ENCODE assay signal across 29 cellular contexts in genomic region chr5:150650713-150651000, GRCh38. TPM values are rescaled to one million over a fixed set of nuclear protein-coding genes. Genes with fewer than 3 reads are reported as not detected.
DNase-seq lines count a peak whose midpoint lies in the region; ATAC-seq and TF ChIP-seq lines count a peak whose summit lies in the region.
"Had no signal": no experiment of that assay in that cellular context is flagged by ENCODE, and none has a peak within 500 bp of the region (broad histone marks: within the 10 kb centered on the region; RNA-seq: fewer than 3 reads in every experiment).

No MANE protein-coding gene starts in this region.

- WGBS in heart left ventricle, 4 donors: 81 to 92% (median 84%) methylated on average over 9 to 10 of the region's 10 CpGs
- 63 to 83% methylated on average over 3 to 10 of the region's 10 CpGs for WGBS in endodermal cell (ENCODE audit: insufficient coverage in 1 of 2, insufficient read length in 1 of 2), 2 experiments

- peaks cover 19% of the 10 kb centered on the region for H3K4me1 Mint-ChIP-seq in endodermal cell
- peaks cover 42% of the 10 kb centered on the region for H3K4me1 Mint-ChIP-seq in neural progenitor cell
- H3K4me1 Mint-ChIP-seq in activated T-cell treated with anti-CD3 and anti-CD28 coated beads, Interleukin-2, amount 50 U/mL, for 72 hours (ENCODE audit: low read depth): no peaks in the 10 kb centered on the region
- H3K4me1 Mint-ChIP-seq: activated T-helper 17 cell treated with anti-CD3 and anti-CD28 coated beads, Interleukin-2, amount 50 U/mL, for 72 hours; CD8-positive, alpha-beta memory T cell had no signal

- intact Hi-C loops in heart left ventricle (cut with DNase I): loop anchor here in 7 of 10 donors (5.0 to 10.0 kb wide), 5 partner anchors 53 to 196 kb away; no protein-coding TSS in a partner anchor
- intact Hi-C loops in cardiac septum (cut with DNase I): no loop called here

- H3K9me3 ChIP-seq in heart left ventricle (no peaks in the 10 kb centered on the region), endodermal cell (ENCODE audit: control insufficient read depth, low read length) (no peaks in the 10 kb centered on the region), neural progenitor cell (ENCODE audit: low read depth) (no peaks in the 10 kb centered on the region), thoracic aorta (no peaks in the 10 kb centered on the region)
- H3K9me3 ChIP-seq: upper lobe of left lung had no signal

- H3K4me3 Mint-ChIP-seq in endodermal cell (no peak overlapping the region), neural progenitor cell (peak overlapping the region; percentile 43)
- no peak overlapping the region for H3K4me3 Mint-ChIP-seq in activated T-cell treated with anti-CD3 and anti-CD28 coated beads, Interleukin-2, amount 50 U/mL, for 72 hours
- H3K4me3 Mint-ChIP-seq: activated naive CD8-positive, alpha-beta T cell; activated T-helper 17 cell treated with anti-CD3 and anti-CD28 coated beads, Interleukin-2, amount 50 U/mL, for 72 hours; stimulated activated naive CD8-positive, alpha-beta T cell treated with anti-CD3 and anti-CD28 coated beads, Interleukin-15, Interleukin-2, amounts not matched to agents 100 ng/mL and 50 ng/mL, for 24 hours had no signal

- DNase-seq in heart left ventricle (peak in 1 of 5 donors; percentile 15), cardiac septum (ENCODE audit: low spot score) (no peak), endodermal cell (no peak), neural progenitor cell (ENCODE audit: low spot score) (no peak), thoracic aorta (ENCODE audit: low spot score) (no peak), UCSD-AML1 (lab: John Stamatoyannopoulos, UW; ENCODE audit: unreplicated experiment) (no peak)
- no peak for DNase-seq in activated T-cell treated with anti-CD3 and anti-CD28 coated beads, Interleukin-2, amount 50 U/mL, for 72 hours
- no peak for DNase-seq in NK-92 treated with Interleukin-12 subunit alpha and Interleukin-12 subunit beta, amount 100 ng/mL, for 24 hours (lab: John Stamatoyannopoulos, UW)
- DNase-seq: 8988T; activated CD4-positive, alpha-beta T cell treated with anti-CD3 and anti-CD28 coated beads, Interleukin-2, amount 50 U/mL, for 48 hours; activated CD8-positive, alpha-beta memory T cell treated with anti-CD3 and anti-CD28 coated beads, Interleukin-2, amount 50 U/mL, for 4 hours; CD8-positive, alpha-beta memory T cell; cerebellar nuclear complex; DMS153; effector CD4-positive, alpha-beta T cell; foreskin keratinocyte; hypothalamus; mammary epithelial cell; NCI-H1105; NCI-H2081 treated with DMSO at 0.1 percent for 48 hours; NCI-H82; stimulated activated CD4-positive, alpha-beta T cell treated with anti-CD3 and anti-CD28 coated beads, Interleukin-4, amount 100 ng/mL, for 4 hours; SW 1271 had no signal

- no peak overlapping the region for H2AFZ ChIP-seq in neural progenitor cell (replicated peaks)

- H3K27me3 Mint-ChIP-seq in endodermal cell (ENCODE audit: insufficient read depth) (peaks cover 2% of the 10 kb centered on the region), neural progenitor cell (ENCODE audit: insufficient read depth, low read depth) (peaks cover 7% of the 10 kb centered on the region)
- H3K27me3 Mint-ChIP-seq in activated T-cell treated with anti-CD3 and anti-CD28 coated beads, Interleukin-2, amount 50 U/mL, for 72 hours (ENCODE audit: low read depth): no peaks in the 10 kb centered on the region
- H3K27me3 Mint-ChIP-seq: activated naive CD8-positive, alpha-beta T cell; activated T-helper 17 cell treated with anti-CD3 and anti-CD28 coated beads, Interleukin-2, amount 50 U/mL, for 72 hours; stimulated activated naive CD8-positive, alpha-beta T cell treated with anti-CD3 and anti-CD28 coated beads, Interleukin-15, Interleukin-2, amounts not matched to agents 100 ng/mL and 50 ng/mL, for 24 hours had no signal

- H3K27me3 ChIP-seq in heart left ventricle: no peaks in the 10 kb centered on the region
- H3K27me3 ChIP-seq in endodermal cell (ENCODE audit: control insufficient read depth, insufficient read depth, low read length, poor library complexity, severe bottlenecking): no peaks in the 10 kb centered on the region
- no peaks in the 10 kb centered on the region for H3K27me3 ChIP-seq in neural progenitor cell
- no peaks in the 10 kb centered on the region for H3K27me3 ChIP-seq in thoracic aorta (replicated peaks; ENCODE audit: insufficient read depth)
- H3K27me3 ChIP-seq: foreskin keratinocyte, upper lobe of left lung had no signal

- H3K9me3 Mint-ChIP-seq in endodermal cell (no peaks in the 10 kb centered on the region), neural progenitor cell (no peaks in the 10 kb centered on the region)
- no peaks in the 10 kb centered on the region for H3K9me3 Mint-ChIP-seq in activated T-cell treated with anti-CD3 and anti-CD28 coated beads, Interleukin-2, amount 50 U/mL, for 72 hours
- H3K9me3 Mint-ChIP-seq: activated T-helper 17 cell treated with anti-CD3 and anti-CD28 coated beads, Interleukin-2, amount 50 U/mL, for 72 hours; CD8-positive, alpha-beta memory T cell; stimulated activated naive CD8-positive, alpha-beta T cell treated with anti-CD3 and anti-CD28 coated beads, Interleukin-15, Interleukin-2, amounts not matched to agents 100 ng/mL and 50 ng/mL, for 24 hours had no signal

- H3K27ac Mint-ChIP-seq in endodermal cell (peak overlapping the region; percentile 2), neural progenitor cell (peak overlapping the region; percentile 91)
- no peak overlapping the region for H3K27ac Mint-ChIP-seq in activated T-cell treated with anti-CD3 and anti-CD28 coated beads, Interleukin-2, amount 50 U/mL, for 72 hours
- H3K27ac Mint-ChIP-seq: activated naive CD8-positive, alpha-beta T cell; activated T-helper 17 cell treated with anti-CD3 and anti-CD28 coated beads, Interleukin-2, amount 50 U/mL, for 72 hours; CD8-positive, alpha-beta memory T cell; stimulated activated naive CD8-positive, alpha-beta T cell treated with anti-CD3 and anti-CD28 coated beads, Interleukin-15, Interleukin-2, amounts not matched to agents 100 ng/mL and 50 ng/mL, for 24 hours had no signal

- H3K79me2 ChIP-seq in neural progenitor cell (ENCODE audit: low read depth): no peaks in the 10 kb centered on the region

- TF ChIP-seq CTCF in heart left ventricle (IDR thresholded peaks at IDR 0.05): no peak
- TF ChIP-seq CTCF in endodermal cell (conservative IDR thresholded peaks at IDR 0.05): no peak
- TF ChIP-seq CTCF in neural progenitor cell (IDR thresholded peaks at IDR 0.05): no peak
- no peak for TF ChIP-seq CTCF in thoracic aorta (IDR thresholded peaks at IDR 0.05)

- ATAC-seq in heart left ventricle (no peak), thoracic aorta (ENCODE audit: insufficient number of reproducible peaks, low FRiP score, low read depth) (no peak)
- ATAC-seq in activated T-cell treated with anti-CD3 and anti-CD28 coated beads, Interleukin-2, amount 50 U/mL, for 72 hours (replicated peaks in 1 of 2): no peak
- ATAC-seq: activated T-helper 17 cell treated with anti-CD3 and anti-CD28 coated beads, Interleukin-2, amount 50 U/mL, for 72 hours; foreskin keratinocyte had no signal

- no peaks in the 10 kb centered on the region for H4K20me1 ChIP-seq in neural progenitor cell (ENCODE audit: low read depth)

- peaks cover 16% of the 10 kb centered on the region for H3F3A ChIP-seq in neural progenitor cell (ENCODE audit: low read depth)

- H3K9ac ChIP-seq in endodermal cell (ENCODE audit: extremely low read depth, low read length, poor library complexity, severe bottlenecking): no peak overlapping the region
- H3K9ac ChIP-seq in neural progenitor cell: no peak overlapping the region

- H3K4me2 ChIP-seq in neural progenitor cell: no peak overlapping the region

- H3K36me3 ChIP-seq in heart left ventricle (peaks cover 5 to 63% (median 39%) of the 10 kb centered on the region in 9 donors), endodermal cell (ENCODE audit: control insufficient read depth, insufficient read depth, low read length) (no peaks in the 10 kb centered on the region), neural progenitor cell (no peaks in the 10 kb centered on the region), thoracic aorta (peaks cover 43% of the 10 kb centered on the region)

- H3K36me3 Mint-ChIP-seq in endodermal cell (ENCODE audit: low read depth) (peaks cover 3% of the 10 kb centered on the region), neural progenitor cell (no peaks in the 10 kb centered on the region)
- H3K36me3 Mint-ChIP-seq in activated T-cell treated with anti-CD3 and anti-CD28 coated beads, Interleukin-2, amount 50 U/mL, for 72 hours (ENCODE audit: insufficient read depth in 2 of 2): no peaks in the 10 kb centered on the region
- H3K36me3 Mint-ChIP-seq: activated naive CD8-positive, alpha-beta T cell; CD8-positive, alpha-beta memory T cell had no signal

- H3K4me1 ChIP-seq in heart left ventricle (peaks cover 9 to 90% (median 77%) of the 10 kb centered on the region in 12 donors), endodermal cell (ENCODE audit: control insufficient read depth, insufficient read depth, low read length) (no peaks in the 10 kb centered on the region), neural progenitor cell (peaks cover 32% of the 10 kb centered on the region), thoracic aorta (ENCODE audit: control insufficient read depth in 1 of 2, low read depth in 2 of 2) (peaks cover 60 to 87% of the 10 kb centered on the region in 2 donors)
- H3K4me1 ChIP-seq: foreskin keratinocyte had no signal

- H3K4me3 ChIP-seq in heart left ventricle (no peak overlapping the region), endodermal cell (ENCODE audit: low read length) (no peak overlapping the region), neural progenitor cell (no peak overlapping the region), thoracic aorta (no peak overlapping the region)
- H3K4me3 ChIP-seq: upper lobe of left lung had no signal

- H3K27ac ChIP-seq in heart left ventricle (peak overlapping the region in 11 of 12 donors; percentile 58 to 100 (median 97)), endodermal cell (ENCODE audit: low read depth, low read length) (no peak overlapping the region), neural progenitor cell (no peak overlapping the region), thoracic aorta (peak overlapping the region; percentile 75 to 98)
- H3K27ac ChIP-seq: foreskin keratinocyte had no signal

- no peak for TF ChIP-seq POLR2A in heart left ventricle (IDR thresholded peaks at IDR 0.05)

RNA-seq across cellular contexts. Expression of gene SYNPO, which starts 10.2 kb away (rescaled TPM):
- total RNA-seq in heart left ventricle (100 to 1,000 TPM; 444 to 782 (median 590) TPM), cardiac septum (829 TPM), endodermal cell (1 to 10 TPM; 4.2 to 4.5 TPM), neural progenitor cell (ENCODE audit: low replicate concordance) (0.41 and 1.3 TPM in 2 replicates), thoracic aorta (100 to 1,000 TPM; 191 to 226 TPM)
- polyA plus RNA-seq in heart left ventricle: 100 to 1,000 TPM; 304 to 791 TPM
- polyA plus RNA-seq in endodermal cell (2013, experiment 1 of 2): 3.8 TPM
- polyA plus RNA-seq in endodermal cell (2013, experiment 2 of 2): 4.6 TPM
- under 1 TPM; 0.30 to 0.36 TPM for total RNA-seq in activated T-cell treated with anti-CD3 and anti-CD28 coated beads, Interleukin-2, amount 50 U/mL, for 72 hours
- polyA plus RNA-seq: CD8-positive, alpha-beta memory T cell had no signal

RNA-seq across cellular contexts. Expression of gene MYOZ3, which starts 10.4 kb away (rescaled TPM):
- 10 to 100 TPM in 1 of 9 donors, 1 to 10 TPM in 8; 1.8 to 10.2 (median 5.1) TPM for total RNA-seq in heart left ventricle
- polyA plus RNA-seq in heart left ventricle: 1 to 10 TPM; 1.2 to 4.6 TPM
- 10.0 TPM for total RNA-seq in cardiac septum
- total RNA-seq in endodermal cell: 10 to 100 TPM; 12.4 to 15.8 TPM
- 4.8 TPM for polyA plus RNA-seq in endodermal cell (2013, experiment 1 of 2)
- 3.3 TPM for polyA plus RNA-seq in endodermal cell (2013, experiment 2 of 2)
- total RNA-seq in neural progenitor cell (ENCODE audit: low replicate concordance): 0.43 and 0.90 TPM in 2 replicates
- total RNA-seq in thoracic aorta: 1 to 10 TPM in 1 of 2 donors, under 1 TPM in 1; 0.81 to 2.8 TPM
- total RNA-seq in activated T-cell treated with anti-CD3 and anti-CD28 coated beads, Interleukin-2, amount 50 U/mL, for 72 hours: under 1 TPM in 1 of 2 donors, not detected in 1; 0.16 TPM
- total RNA-seq: CD8-positive, alpha-beta memory T cell; G401; H4; mammary epithelial cell had no signal
- polyA plus RNA-seq: CD8-positive, alpha-beta memory T cell; mammary epithelial cell had no signal

RNA-seq across cellular contexts. Expression of gene RBM22, which starts 50.2 kb away (rescaled TPM):
- total RNA-seq in heart left ventricle: 10 to 100 TPM; 23.5 to 42.3 (median 28.0) TPM
- 10 to 100 TPM; 19.2 to 24.6 TPM for polyA plus RNA-seq in heart left ventricle
- 33.8 TPM for total RNA-seq in cardiac septum
- total RNA-seq in endodermal cell: 10 to 100 TPM; 42.7 to 44.3 TPM
- 66.3 TPM for polyA plus RNA-seq in endodermal cell (2013, experiment 1 of 2)
- polyA plus RNA-seq in endodermal cell (2013, experiment 2 of 2): 58.8 TPM
- total RNA-seq in neural progenitor cell (ENCODE audit: low replicate concordance): 46.1 and 52.4 TPM in 2 replicates
- total RNA-seq in thoracic aorta: 10 to 100 TPM; 37.8 to 46.5 TPM
- total RNA-seq in activated T-cell treated with anti-CD3 and anti-CD28 coated beads, Interleukin-2, amount 50 U/mL, for 72 hours: 10 to 100 TPM; 86.2 to 97.2 TPM

Comparison
In these comparisons a context has a peak if more than half of its experiments do, and no peak if none do; other contexts are left out.
1. H3K27ac ChIP-seq: peak in heart left ventricle (11 of 12) and thoracic aorta (2 of 2); none in endodermal cell (single experiment) and neural progenitor cell (single experiment).
2. RNA of gene SYNPO, which starts 10.2 kb away (total RNA-seq): 829 TPM in cardiac septum (single experiment), 444 to 782 TPM in heart left ventricle and 191 to 226 TPM in thoracic aorta; 4.2 to 4.5 TPM in endodermal cell, 0.41 to 1.3 TPM in neural progenitor cell and 0.30 to 0.36 TPM in activated T-cell treated with anti-CD3 and anti-CD28 coated beads, Interleukin-2, amount 50 U/mL, for 72 hours; every median in the first group is over 10 times any median in the second.